Comparison of ENCODE assay signal across 16 cellular contexts in the genomic region with DNA sequence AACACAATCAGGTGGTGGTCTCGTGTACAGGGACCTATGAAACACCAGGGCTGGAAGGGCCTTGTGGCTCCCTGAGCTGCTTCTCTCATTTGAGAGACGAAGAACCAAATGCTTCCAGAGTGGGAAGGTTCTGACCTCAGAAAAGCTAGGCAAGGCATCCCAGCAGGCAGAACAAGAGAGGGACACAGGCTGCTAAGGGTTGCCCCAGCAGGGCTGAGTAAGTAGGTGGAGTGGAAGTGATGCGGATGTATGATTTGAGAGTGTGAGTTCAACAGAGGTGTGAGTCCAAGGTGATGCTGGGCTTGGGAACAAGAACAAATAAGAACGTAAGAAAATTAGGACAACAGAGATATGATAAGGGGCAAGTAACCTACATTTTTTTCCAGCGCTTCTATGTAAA.
"Had no signal": no experiment of that assay in that cellular context is flagged by ENCODE, and none has a peak within 500 bp of the region (broad histone marks: within the 10 kb centered on the region; RNA-seq: fewer than 3 reads in every experiment).

No MANE protein-coding gene starts in this region.

- H3K27ac ChIP-seq: colonic mucosa, esophagus muscularis mucosa, hepatocyte, transverse colon, WERI-Rb-1 had no signal

- H3K4me2 ChIP-seq: hepatocyte had no signal

- DNase-seq: activated CD4-positive, alpha-beta T cell treated with anti-CD3 and anti-CD28 coated beads, Interleukin-2, amount 10 ng/mL, durations not matched to agents 7 days and 5 days; activated gamma-delta T cell; amniotic stem cell; caudate nucleus; colonic mucosa; islet precursor cell; midbrain; retina; stimulated activated CD4-positive, alpha-beta T cell treated with anti-CD3 and anti-CD28 coated beads, Interleukin-2, amount 100 ng/mL, for 48 hours; T-helper 17 cell; transverse colon; WERI-Rb-1 had no signal

- H2AFZ ChIP-seq: hepatocyte had no signal

- H3K36me3 ChIP-seq: colonic mucosa, esophagus muscularis mucosa, transverse colon, WERI-Rb-1 had no signal

- H3K79me2 ChIP-seq: hepatocyte had no signal

- H3K4me3 ChIP-seq: colonic mucosa, esophagus muscularis mucosa, hepatocyte, lung, transverse colon had no signal

- H3K27ac Mint-ChIP-seq: activated CD4-positive, alpha-beta T cell treated with anti-CD3 and anti-CD28 coated beads, Interleukin-2, amount 10 ng/mL, durations not matched to agents 7 days and 5 days; T-helper 17 cell had no signal

- H3K9me3 ChIP-seq: colonic mucosa, esophagus muscularis mucosa, transverse colon had no signal

- H3K27me3 ChIP-seq: colonic mucosa, esophagus muscularis mucosa, hepatocyte, transverse colon had no signal

- H3K27me3 Mint-ChIP-seq: activated CD4-positive, alpha-beta T cell treated with anti-CD3 and anti-CD28 coated beads, Interleukin-2, amount 10 ng/mL, durations not matched to agents 7 days and 5 days; stimulated activated memory B cell treated with anti-CD40 and anti-IgM and Interleukin-4, amounts not matched to agents 10 μg/mL and 1 μg/mL and 100 μg/mL, for 72 hours had no signal

- H3K4me3 Mint-ChIP-seq: activated CD4-positive, alpha-beta T cell treated with anti-CD3 and anti-CD28 coated beads, Interleukin-2, amount 10 ng/mL, durations not matched to agents 7 days and 5 days; stimulated activated memory B cell treated with anti-CD40 and anti-IgM and Interleukin-4, amounts not matched to agents 10 μg/mL and 1 μg/mL and 100 μg/mL, for 72 hours; T-helper 17 cell had no signal

- H3K4me1 ChIP-seq: colonic mucosa, transverse colon had no signal

- ATAC-seq: stimulated activated memory B cell treated with anti-CD40 and anti-IgM and Interleukin-4, amounts not matched to agents 10 μg/mL and 1 μg/mL and 100 μg/mL, for 72 hours; T-helper 17 cell had no signal

- H3K9me3 Mint-ChIP-seq: activated CD4-positive, alpha-beta T cell treated with anti-CD3 and anti-CD28 coated beads, Interleukin-2, amount 10 ng/mL, durations not matched to agents 7 days and 5 days had no signal
